Comparison of ENCODE assay signal across 1 cellular context in genomic region chr19:53507523-53508442, GRCh38.
TF ChIP-seq lines count a peak whose summit lies in the region.

No MANE protein-coding gene starts in this region.

TF ChIP-seq in HepG2, 621 proteins besides CTCF, POLR2A, EP300 and RAD21 (continued from another document and continues in another):
- TF ChIP-seq, protein P1, sequence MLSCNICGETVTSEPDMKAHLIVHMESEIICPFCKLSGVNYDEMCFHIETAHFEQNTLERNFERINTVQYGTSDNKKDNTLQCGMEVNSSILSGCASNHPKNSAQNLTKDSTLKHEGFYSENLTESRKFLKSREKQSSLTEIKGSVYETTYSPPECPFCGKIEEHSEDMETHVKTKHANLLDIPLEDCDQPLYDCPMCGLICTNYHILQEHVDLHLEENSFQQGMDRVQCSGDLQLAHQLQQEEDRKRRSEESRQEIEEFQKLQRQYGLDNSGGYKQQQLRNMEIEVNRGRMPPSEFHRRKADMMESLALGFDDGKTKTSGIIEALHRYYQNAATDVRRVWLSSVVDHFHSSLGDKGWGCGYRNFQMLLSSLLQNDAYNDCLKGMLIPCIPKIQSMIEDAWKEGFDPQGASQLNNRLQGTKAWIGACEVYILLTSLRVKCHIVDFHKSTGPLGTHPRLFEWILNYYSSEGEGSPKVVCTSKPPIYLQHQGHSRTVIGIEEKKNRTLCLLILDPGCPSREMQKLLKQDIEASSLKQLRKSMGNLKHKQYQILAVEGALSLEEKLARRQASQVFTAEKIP (CRISPR knock-in tag; IDR thresholded peaks at IDR 0.05; ENCODE audit: borderline replicate concordance) = no peak
- no peak for TF ChIP-seq ZNF776 (CRISPR knock-in tag; IDR thresholded peaks at IDR 0.05)
- no peak for TF ChIP-seq KDM1A (CRISPR knock-in tag; IDR thresholded peaks at IDR 0.05)
- TF ChIP-seq ZNF746 (CRISPR knock-in tag; IDR thresholded peaks at IDR 0.05) = no peak
- no peak for TF ChIP-seq ZNF569 (CRISPR knock-in tag; IDR thresholded peaks at IDR 0.05; ENCODE audit: borderline replicate concordance)
- TF ChIP-seq, protein P2, sequence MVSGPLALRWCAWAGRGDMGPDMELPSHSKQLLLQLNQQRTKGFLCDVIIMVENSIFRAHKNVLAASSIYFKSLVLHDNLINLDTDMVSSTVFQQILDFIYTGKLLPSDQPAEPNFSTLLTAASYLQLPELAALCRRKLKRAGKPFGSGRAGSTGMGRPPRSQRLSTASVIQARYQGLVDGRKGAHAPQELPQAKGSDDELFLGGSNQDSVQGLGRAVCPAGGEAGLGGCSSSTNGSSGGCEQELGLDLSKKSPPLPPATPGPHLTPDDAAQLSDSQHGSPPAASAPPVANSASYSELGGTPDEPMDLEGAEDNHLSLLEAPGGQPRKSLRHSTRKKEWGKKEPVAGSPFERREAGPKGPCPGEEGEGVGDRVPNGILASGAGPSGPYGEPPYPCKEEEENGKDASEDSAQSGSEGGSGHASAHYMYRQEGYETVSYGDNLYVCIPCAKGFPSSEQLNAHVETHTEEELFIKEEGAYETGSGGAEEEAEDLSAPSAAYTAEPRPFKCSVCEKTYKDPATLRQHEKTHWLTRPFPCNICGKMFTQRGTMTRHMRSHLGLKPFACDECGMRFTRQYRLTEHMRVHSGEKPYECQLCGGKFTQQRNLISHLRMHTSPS (CRISPR knock-in tag; IDR thresholded peaks at IDR 0.05; ENCODE audit: low read depth) = no peak
- TF ChIP-seq NFKBIZ (CRISPR knock-in tag; IDR thresholded peaks at IDR 0.05) = peak; percentile 83; the same call in 1 of the 2 replicates
- peak; percentile 72 for TF ChIP-seq HNF1A (IDR thresholded peaks at IDR 0.05; ENCODE audit: low read depth)
- TF ChIP-seq HNF1A (CRISPR knock-in tag; IDR thresholded peaks at IDR 0.05; ENCODE audit: borderline replicate concordance) = peak; percentile 77; the same call in 1 of the 2 replicates
- no peak; the same call in 1 of the 2 replicates for TF ChIP-seq PHF20 (CRISPR knock-in tag; IDR thresholded peaks at IDR 0.05)
- TF ChIP-seq, protein P3, sequence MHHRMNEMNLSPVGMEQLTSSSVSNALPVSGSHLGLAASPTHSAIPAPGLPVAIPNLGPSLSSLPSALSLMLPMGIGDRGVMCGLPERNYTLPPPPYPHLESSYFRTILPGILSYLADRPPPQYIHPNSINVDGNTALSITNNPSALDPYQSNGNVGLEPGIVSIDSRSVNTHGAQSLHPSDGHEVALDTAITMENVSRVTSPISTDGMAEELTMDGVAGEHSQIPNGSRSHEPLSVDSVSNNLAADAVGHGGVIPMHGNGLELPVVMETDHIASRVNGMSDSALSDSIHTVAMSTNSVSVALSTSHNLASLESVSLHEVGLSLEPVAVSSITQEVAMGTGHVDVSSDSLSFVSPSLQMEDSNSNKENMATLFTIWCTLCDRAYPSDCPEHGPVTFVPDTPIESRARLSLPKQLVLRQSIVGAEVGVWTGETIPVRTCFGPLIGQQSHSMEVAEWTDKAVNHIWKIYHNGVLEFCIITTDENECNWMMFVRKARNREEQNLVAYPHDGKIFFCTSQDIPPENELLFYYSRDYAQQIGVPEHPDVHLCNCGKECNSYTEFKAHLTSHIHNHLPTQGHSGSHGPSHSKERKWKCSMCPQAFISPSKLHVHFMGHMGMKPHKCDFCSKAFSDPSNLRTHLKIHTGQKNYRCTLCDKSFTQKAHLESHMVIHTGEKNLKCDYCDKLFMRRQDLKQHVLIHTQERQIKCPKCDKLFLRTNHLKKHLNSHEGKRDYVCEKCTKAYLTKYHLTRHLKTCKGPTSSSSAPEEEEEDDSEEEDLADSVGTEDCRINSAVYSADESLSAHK (CRISPR knock-in tag; IDR thresholded peaks at IDR 0.05; ENCODE audit: borderline replicate concordance) = no peak
- no peak for TF ChIP-seq CHD2 (IDR thresholded peaks at IDR 0.05; ENCODE audit: low read depth, low read length)
- no peak for TF ChIP-seq ZZZ3 (CRISPR knock-in tag; IDR thresholded peaks at IDR 0.05; ENCODE audit: borderline replicate concordance)
- TF ChIP-seq ZNF770 (CRISPR knock-in tag; IDR thresholded peaks at IDR 0.05) = no peak
- TF ChIP-seq ZC3H4 (CRISPR knock-in tag; IDR thresholded peaks at IDR 0.05; ENCODE audit: borderline replicate concordance) = no peak
- TF ChIP-seq CREBL2 (CRISPR knock-in tag; IDR thresholded peaks at IDR 0.05; ENCODE audit: borderline replicate concordance) = no peak
- TF ChIP-seq ZSCAN12 (CRISPR knock-in tag; IDR thresholded peaks at IDR 0.05) = no peak
- TF ChIP-seq ZBTB26 (CRISPR knock-in tag; IDR thresholded peaks at IDR 0.05; ENCODE audit: borderline replicate concordance) = peak; percentile 91
- no peak for TF ChIP-seq SRSF9 (IDR thresholded peaks at IDR 0.05; ENCODE audit: borderline replicate concordance, insufficient read depth, low read depth, low read length, poor library complexity, severe bottlenecking)
- no peak for TF ChIP-seq AFF4 (CRISPR knock-in tag; IDR thresholded peaks at IDR 0.05)
- no peak for TF ChIP-seq ARID2 (CRISPR knock-in tag; IDR thresholded peaks at IDR 0.05; ENCODE audit: borderline replicate concordance)
- no peak for TF ChIP-seq MAFK (conservative IDR thresholded peaks at IDR 0.05 in 1 of 2, IDR thresholded peaks at IDR 0.05 in 1 of 2; ENCODE audit: low read length in 2 of 2)
- no peak for TF ChIP-seq MAZ (IDR thresholded peaks at IDR 0.05; ENCODE audit: borderline replicate concordance, low read depth, low read length)
- TF ChIP-seq MAZ (CRISPR knock-in tag; IDR thresholded peaks at IDR 0.05; ENCODE audit: low read depth) = no peak
- TF ChIP-seq ZNF251 (CRISPR knock-in tag; IDR thresholded peaks at IDR 0.05) = no peak
- peak; percentile 57; the same call in 1 of the 2 replicates for TF ChIP-seq ZSCAN21 (CRISPR knock-in tag; IDR thresholded peaks at IDR 0.05; ENCODE audit: borderline replicate concordance)
- peak; percentile 83 for TF ChIP-seq FOSL2 (CRISPR knock-in tag; IDR thresholded peaks at IDR 0.05)
- peak; percentile 72; the same call in 1 of the 2 replicates for TF ChIP-seq ARID4A (CRISPR knock-in tag; IDR thresholded peaks at IDR 0.05; ENCODE audit: borderline replicate concordance)
- TF ChIP-seq HNRNPUL1 (IDR thresholded peaks at IDR 0.05; ENCODE audit: low read depth, low read length) = no peak
- TF ChIP-seq ZNF234 (CRISPR knock-in tag; conservative IDR thresholded peaks at IDR 0.05) = no peak
- no peak for TF ChIP-seq ZMAT5 (CRISPR knock-in tag; IDR thresholded peaks at IDR 0.05; ENCODE audit: borderline replicate concordance, low read depth)
- TF ChIP-seq RNF2 (conservative IDR thresholded peaks at IDR 0.05; ENCODE audit: low read depth) = no peak
- TF ChIP-seq GABPB1 (CRISPR knock-in tag; IDR thresholded peaks at IDR 0.05) = no peak
- TF ChIP-seq KLF13 (CRISPR knock-in tag; IDR thresholded peaks at IDR 0.05) = no peak
